In the genomic region with DNA sequence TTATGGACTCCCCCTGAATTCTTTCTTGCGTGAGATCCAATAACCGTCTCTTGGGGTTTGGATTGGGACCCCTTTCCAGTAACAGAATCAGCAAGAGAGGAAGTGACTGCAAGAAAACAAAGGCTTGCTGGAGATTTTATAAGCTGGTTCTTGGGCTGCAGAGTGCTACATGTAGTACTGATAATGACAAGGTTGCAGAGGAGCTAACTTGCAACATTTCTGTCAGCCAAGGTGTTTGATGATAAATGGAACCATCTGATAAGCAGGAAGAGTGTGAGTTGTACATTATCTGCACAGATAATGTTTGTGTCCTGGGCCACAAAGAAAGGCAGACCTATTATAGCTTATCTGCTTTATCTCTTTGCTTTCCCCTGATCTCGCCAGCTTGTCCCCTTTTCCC, we compare ENCODE assay signal across 1 cellular context.
TF ChIP-seq lines count a peak whose summit lies in the region.

No MANE protein-coding gene starts in this region.

TF ChIP-seq in A549, 52 proteins besides CTCF, POLR2A, EP300 and RAD21:
- TF ChIP-seq, protein P1, sequence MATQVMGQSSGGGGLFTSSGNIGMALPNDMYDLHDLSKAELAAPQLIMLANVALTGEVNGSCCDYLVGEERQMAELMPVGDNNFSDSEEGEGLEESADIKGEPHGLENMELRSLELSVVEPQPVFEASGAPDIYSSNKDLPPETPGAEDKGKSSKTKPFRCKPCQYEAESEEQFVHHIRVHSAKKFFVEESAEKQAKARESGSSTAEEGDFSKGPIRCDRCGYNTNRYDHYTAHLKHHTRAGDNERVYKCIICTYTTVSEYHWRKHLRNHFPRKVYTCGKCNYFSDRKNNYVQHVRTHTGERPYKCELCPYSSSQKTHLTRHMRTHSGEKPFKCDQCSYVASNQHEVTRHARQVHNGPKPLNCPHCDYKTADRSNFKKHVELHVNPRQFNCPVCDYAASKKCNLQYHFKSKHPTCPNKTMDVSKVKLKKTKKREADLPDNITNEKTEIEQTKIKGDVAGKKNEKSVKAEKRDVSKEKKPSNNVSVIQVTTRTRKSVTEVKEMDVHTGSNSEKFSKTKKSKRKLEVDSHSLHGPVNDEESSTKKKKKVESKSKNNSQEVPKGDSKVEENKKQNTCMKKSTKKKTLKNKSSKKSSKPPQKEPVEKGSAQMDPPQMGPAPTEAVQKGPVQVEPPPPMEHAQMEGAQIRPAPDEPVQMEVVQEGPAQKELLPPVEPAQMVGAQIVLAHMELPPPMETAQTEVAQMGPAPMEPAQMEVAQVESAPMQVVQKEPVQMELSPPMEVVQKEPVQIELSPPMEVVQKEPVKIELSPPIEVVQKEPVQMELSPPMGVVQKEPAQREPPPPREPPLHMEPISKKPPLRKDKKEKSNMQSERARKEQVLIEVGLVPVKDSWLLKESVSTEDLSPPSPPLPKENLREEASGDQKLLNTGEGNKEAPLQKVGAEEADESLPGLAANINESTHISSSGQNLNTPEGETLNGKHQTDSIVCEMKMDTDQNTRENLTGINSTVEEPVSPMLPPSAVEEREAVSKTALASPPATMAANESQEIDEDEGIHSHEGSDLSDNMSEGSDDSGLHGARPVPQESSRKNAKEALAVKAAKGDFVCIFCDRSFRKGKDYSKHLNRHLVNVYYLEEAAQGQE (IDR thresholded peaks at IDR 0.05) = no peak
- TF ChIP-seq SREBF2 (IDR thresholded peaks at IDR 0.05) = no peak
- TF ChIP-seq MAFK (IDR thresholded peaks at IDR 0.05; ENCODE audit: partially characterized antibody) = no peak
- TF ChIP-seq EHMT2 (IDR thresholded peaks at IDR 0.05; ENCODE audit: low read depth) = no peak
- TF ChIP-seq, protein P2, sequence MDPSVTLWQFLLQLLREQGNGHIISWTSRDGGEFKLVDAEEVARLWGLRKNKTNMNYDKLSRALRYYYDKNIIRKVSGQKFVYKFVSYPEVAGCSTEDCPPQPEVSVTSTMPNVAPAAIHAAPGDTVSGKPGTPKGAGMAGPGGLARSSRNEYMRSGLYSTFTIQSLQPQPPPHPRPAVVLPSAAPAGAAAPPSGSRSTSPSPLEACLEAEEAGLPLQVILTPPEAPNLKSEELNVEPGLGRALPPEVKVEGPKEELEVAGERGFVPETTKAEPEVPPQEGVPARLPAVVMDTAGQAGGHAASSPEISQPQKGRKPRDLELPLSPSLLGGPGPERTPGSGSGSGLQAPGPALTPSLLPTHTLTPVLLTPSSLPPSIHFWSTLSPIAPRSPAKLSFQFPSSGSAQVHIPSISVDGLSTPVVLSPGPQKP (IDR thresholded peaks at IDR 0.05; ENCODE audit: low read depth, low read length) = no peak
- no peak for TF ChIP-seq ESRRA (IDR thresholded peaks at IDR 0.05; ENCODE audit: borderline replicate concordance, low read length)
- TF ChIP-seq RARB (CRISPR knock-in tag; IDR thresholded peaks at IDR 0.05) = no peak
- TF ChIP-seq ZNF302 (CRISPR knock-in tag; IDR thresholded peaks at IDR 0.05) = no peak
- TF ChIP-seq KDM1A (IDR thresholded peaks at IDR 0.05; ENCODE audit: low read depth) = no peak
- no peak for TF ChIP-seq SMC3 (IDR thresholded peaks at IDR 0.05)
- no peak for TF ChIP-seq CBX2 (IDR thresholded peaks at IDR 0.05; ENCODE audit: borderline replicate concordance, low read depth)
- TF ChIP-seq HOXA7 (CRISPR knock-in tag; IDR thresholded peaks at IDR 0.05) = no peak
- no peak for TF ChIP-seq MYC (IDR thresholded peaks at IDR 0.05; ENCODE audit: borderline replicate concordance, low read length)
- no peak for TF ChIP-seq GATA3 (IDR thresholded peaks at IDR 0.05; ENCODE audit: borderline replicate concordance)
- no peak for TF ChIP-seq RFX5 (IDR thresholded peaks at IDR 0.05)
